ENCODE assay signal across 9 cellular contexts in genomic region chr15:60520825-60521368, GRCh38. TPM values are rescaled to one million over a fixed set of nuclear protein-coding genes. Genes with fewer than 3 reads are reported as not detected.
DNase-seq lines count a peak whose midpoint lies in the region; ATAC-seq, FAIRE-seq and TF ChIP-seq lines count a peak whose summit lies in the region.
"Had no signal": no experiment of that assay in that cellular context is flagged by ENCODE, and none has a peak within 500 bp of the region (broad histone marks: within the 10 kb centered on the region; RNA-seq: fewer than 3 reads in every experiment).

No MANE protein-coding gene starts in this region.

- H3K9me3 ChIP-seq in HepG2 (ENCODE audit: low read length) = no peaks in the 10 kb centered on the region

- TF ChIP-seq CTCF in HFF-Myc (IDR thresholded peaks at IDR 0.05; ENCODE audit: low read depth, low read length, missing control alignments) (peak; percentile 92), HepG2 (CRISPR knock-in tag; IDR thresholded peaks at IDR 0.05) (peak; percentile 78)

- TF ChIP-seq EP300 in HepG2 (IDR thresholded peaks at IDR 0.05; ENCODE audit: low read depth in 2 of 2, low read length in 2 of 2) (no peak), HepG2 (CRISPR knock-in tag; IDR thresholded peaks at IDR 0.05; ENCODE audit: borderline replicate concordance) (no peak)

- H3K27me3 ChIP-seq in HepG2 (ENCODE audit: control insufficient read depth in 1 of 2, insufficient read depth in 2 of 2, low read length in 2 of 2) = no peaks in the 10 kb centered on the region

- H3K27ac ChIP-seq in HepG2 (ENCODE audit: extremely low read length, insufficient read depth, low read length) = no peak overlapping the region

- ATAC-seq in HepG2 (peak; percentile 77), GM19467 (IDR thresholded peaks at IDR 0.05; ENCODE audit: unreplicated experiment) (no peak)

- DNase-seq in DMS114 treated with DMSO at 0.1 percent for 48 hours (lab: John Stamatoyannopoulos, UW; ENCODE audit: unreplicated experiment) = peak; percentile 51
- peak; percentile 48 for DNase-seq in HFF-Myc (ENCODE audit: extremely low read depth, low read depth)
- peak; percentile 38 for DNase-seq in NCI-H2171 (lab: John Stamatoyannopoulos, UW)
- peak; percentile 78 for DNase-seq in activated CD4-positive, CD25-positive, alpha-beta regulatory T cell treated with anti-CD3 and anti-CD28 coated beads, Interleukin-2, amount 50 U/mL, for 72 hours
- peak; percentile 19 for DNase-seq in cerebellum (ENCODE audit: low spot score)
- peak; percentile 63 for DNase-seq in HepG2 (ENCODE audit: low spot score)
- DNase-seq in stimulated activated CD8-positive, alpha-beta memory T cell treated with anti-CD3 and anti-CD28 coated beads, Interleukin-12 subunit alpha, Interleukin-12 subunit beta, amount 100 ng/mL, for 24 hours (ENCODE audit: extremely low read depth) = peak; percentile 42

- peaks cover 17% of the 10 kb centered on the region for H4K20me1 ChIP-seq in HepG2 (ENCODE audit: insufficient read depth, low read length)

- CTCF ChIA-PET in HepG2 (lab: Yijun Ruan, JAX; ENCODE audit: low intra/inter-chr PET ratio, low total read pairs) = interaction anchor here (0.8 to 1.3 kb wide), 2 partner anchors 160 to 162 kb away, joined by 3 to 9 read pairs; no protein-coding TSS in a partner anchor

- no peak overlapping the region for H2AFZ ChIP-seq in HepG2 (ENCODE audit: low read length)

- H3K9ac ChIP-seq in HepG2 (ENCODE audit: insufficient read depth, low read depth, low read length) = no peak overlapping the region

- in situ Hi-C loops in HepG2 (cut with HindIII; ENCODE audit: extremely low pct_ligation_motif_present, low pct_unique_long_range_greater_than_20kb) = no loop called here

- H3K79me2 ChIP-seq in HepG2 (ENCODE audit: insufficient read depth, low read length) = peaks cover 11% of the 10 kb centered on the region

- no peak for TF ChIP-seq POLR2A in HepG2 (IDR thresholded peaks at IDR 0.05; ENCODE audit: insufficient read depth in 1 of 2, low read depth in 2 of 2, low read length in 2 of 2)

- intact Hi-C loops in HepG2 (cut with micrococcal nuclease; ENCODE audit: unreplicated experiment) = loop anchor here (1.0 to 2.0 kb wide), 2 partner anchors 14 to 162 kb away; no protein-coding TSS in a partner anchor

- BruUV-seq in HepG2 (replicated peaks; lab: Mats Ljungman, UMichigan) = no TSS peak

- no peak overlapping the region for H3K4me2 ChIP-seq in HepG2 (ENCODE audit: low read depth, low read length)

- 71% methylated on average over 8 of the region's 8 CpGs for WGBS in HepG2 (ENCODE audit: low lambda C conversion rate)

- no peaks in the 10 kb centered on the region for H3K4me1 ChIP-seq in HepG2 (ENCODE audit: insufficient read depth, low read length)

- TF ChIP-seq RAD21 in HepG2 (CRISPR knock-in tag; IDR thresholded peaks at IDR 0.05) = no peak

- FAIRE-seq in HepG2 (lab: Jason Lieb, UNC) = peak; percentile 68
- FAIRE-seq: colon had no signal

- POLR2A ChIA-PET in HepG2 (lab: Yijun Ruan, JAX) = interaction anchor here (0.6 to 1.3 kb wide), 4 partner anchors 43 to 146 kb away, joined by 3 read pairs; no protein-coding TSS in a partner anchor

- H3K36me3 ChIP-seq in HepG2 (replicated peaks in 1 of 2; ENCODE audit: control insufficient read depth in 1 of 2, insufficient read depth in 2 of 2, low read length in 2 of 2) = peaks cover 5 to 27% of the 10 kb centered on the region in 2 experiments; a peak in 4 of 5 replicates

- H3K4me3 ChIP-seq in HFF-Myc (replicated peaks; ENCODE audit: low read depth, low read length) (no peak overlapping the region), HepG2 (replicated peaks in 1 of 3; ENCODE audit: insufficient read depth in 1 of 3, low read depth in 2 of 3, low read length in 3 of 3) (no peak overlapping the region)

TF ChIP-seq in HepG2, 621 proteins besides CTCF, POLR2A, EP300 and RAD21:
- TF ChIP-seq STAG1 (CRISPR knock-in tag; IDR thresholded peaks at IDR 0.05) (peak; percentile 74), ZNF263 (CRISPR knock-in tag; IDR thresholded peaks at IDR 0.05) (no peak), KDM1A (CRISPR knock-in tag; IDR thresholded peaks at IDR 0.05) (no peak), MXD4 (CRISPR knock-in tag; IDR thresholded peaks at IDR 0.05) (0 out of 2 replicates have a peak, but pooled peaks have one; percentile 26), ZNF12 (CRISPR knock-in tag; IDR thresholded peaks at IDR 0.05) (0 out of 2 replicates have a peak, but pooled peaks have one; percentile 32), SMC3 (IDR thresholded peaks at IDR 0.05; ENCODE audit: low read length) (peak; percentile 44; the same call in 1 of the 2 replicates), YY1 (IDR thresholded peaks at IDR 0.05; ENCODE audit: insufficient read depth, insufficient replicate concordance, low read depth, low read length) (peak; percentile 24), ARID3A (IDR thresholded peaks at IDR 0.05; ENCODE audit: low read depth, low read length) (peak; percentile 51; the same call in 1 of the 2 replicates)
TF ChIP-seq in HepG2: peak in this region for 6.

RNA-seq across cellular contexts. Expression of gene ICE2, which starts 42.0 kb away (rescaled TPM):
- total RNA-seq in cerebellum (83.6 TPM), HepG2 (2016; rRNA removed; fragmentation: Illumina TruSeq; extraction: Trizol) (26.4 and 40.9 TPM in 2 replicates)
- total RNA-seq in HepG2 (2016; cell fraction: cytosol; rRNA removed; fragmentation: Illumina TruSeq; extraction: Trizol; ENCODE audit: low read depth) = 6.4 and 8.6 TPM in 2 replicates
- total RNA-seq in HepG2 (2016; cell fraction: insoluble cytoplasmic fraction; rRNA removed; fragmentation: Illumina TruSeq; extraction: Trizol) = 23.8 and 38.6 TPM in 2 replicates
- total RNA-seq in HepG2 (2016; cell fraction: membrane; rRNA removed; fragmentation: Illumina TruSeq; extraction: Trizol) = 19.6 and 21.3 TPM in 2 replicates
- 41.9 and 47.8 TPM in 2 replicates for total RNA-seq in HepG2 (2016; cell fraction: nucleus; rRNA removed; fragmentation: Illumina TruSeq; extraction: Trizol)
- 20.5 and 24.8 TPM in 2 replicates for polyA plus RNA-seq in HepG2 (2011; rRNA removed)
- 11.0 and 15.0 TPM in 2 replicates for polyA plus RNA-seq in HepG2 (2011; cell fraction: cytosol; rRNA removed)
- 20.0 and 21.2 TPM in 2 replicates for polyA plus RNA-seq in HepG2 (2011; cell fraction: nucleus; rRNA removed)
- polyA plus RNA-seq in HepG2 (2012) = 20.7 and 23.9 TPM in 2 replicates
- 9.1 and 9.3 TPM in 2 replicates for polyA plus RNA-seq in HepG2 (2016; cell fraction: cytosol; fragmentation: Illumina TruSeq; extraction: Trizol; ENCODE audit: low read depth)
- polyA plus RNA-seq in HepG2 (2016; cell fraction: insoluble cytoplasmic fraction; fragmentation: Illumina TruSeq; extraction: Trizol; ENCODE audit: low read depth) = 35.5 and 42.1 TPM in 2 replicates
- 13.2 and 14.7 TPM in 2 replicates for polyA plus RNA-seq in HepG2 (2016; cell fraction: membrane; fragmentation: Illumina TruSeq; extraction: Trizol; ENCODE audit: low read depth)
- polyA plus RNA-seq in HepG2 (2016; cell fraction: nucleus; fragmentation: Illumina TruSeq; extraction: Trizol; ENCODE audit: insufficient read depth, low read depth) = 34.0 and 49.3 TPM in 2 replicates
- polyA minus RNA-seq in HepG2 (2011; rRNA and poly(A)+ RNA removed; ENCODE audit: low replicate concordance) = 28.7 and 67.9 TPM in 2 replicates
- 12.0 and 16.0 TPM in 2 replicates for polyA minus RNA-seq in HepG2 (2011; cell fraction: cytosol; rRNA and poly(A)+ RNA removed)
- 113 and 126 TPM in 2 replicates for polyA minus RNA-seq in HepG2 (2011; cell fraction: nucleus; rRNA and poly(A)+ RNA removed)

Comparison
In these comparisons a context has a peak if more than half of its experiments do, and no peak if none do; other contexts are left out.
1. DNase-seq: peak in every context shown above with its lines; median percentile 78 in activated CD4-positive, CD25-positive, alpha-beta regulatory T cell treated with anti-CD3 and anti-CD28 coated beads, Interleukin-2, amount 50 U/mL, for 72 hours; 63 in HepG2; 51 in DMS114 treated with DMSO at 0.1 percent for 48 hours; 48 in HFF-Myc; 42 in stimulated activated CD8-positive, alpha-beta memory T cell treated with anti-CD3 and anti-CD28 coated beads, Interleukin-12 subunit alpha, Interleukin-12 subunit beta, amount 100 ng/mL, for 24 hours; 38 in NCI-H2171; 19 in cerebellum.